Comparison of ENCODE assay signal across 26 cellular contexts in the genomic region with DNA sequence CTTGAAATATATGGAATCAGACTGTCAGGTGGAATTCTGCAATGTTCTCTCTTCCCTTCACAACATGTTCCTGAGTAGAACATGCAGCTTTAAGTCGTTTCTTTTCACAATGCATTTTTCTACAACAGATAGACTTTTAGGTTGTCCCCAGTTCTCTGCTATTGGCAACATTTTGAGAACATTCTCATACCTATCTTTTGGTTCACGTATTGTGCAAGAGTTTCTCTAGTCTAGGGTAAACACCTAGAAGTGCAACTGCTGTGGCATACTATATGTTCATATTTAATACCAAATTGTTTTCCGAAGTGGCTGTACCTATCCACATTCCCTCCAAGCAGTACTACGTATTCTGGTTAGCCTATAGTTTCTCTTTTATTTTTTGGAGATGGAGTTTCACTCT. TPM values are rescaled to one million over a fixed set of nuclear protein-coding genes. Genes with fewer than 3 reads are reported as not detected.
DNase-seq lines count a peak whose midpoint lies in the region; ATAC-seq, FAIRE-seq and TF ChIP-seq lines count a peak whose summit lies in the region.
"Had no signal": no experiment of that assay in that cellular context is flagged by ENCODE, and none has a peak within 500 bp of the region (broad histone marks: within the 10 kb centered on the region; RNA-seq: fewer than 3 reads in every experiment).

No MANE protein-coding gene starts in this region.

- no peak overlapping the region for H3K4me2 ChIP-seq in HepG2 (ENCODE audit: low read depth, low read length)

- H3K79me2 ChIP-seq in HepG2 (ENCODE audit: insufficient read depth, low read length): peaks cover 26% of the 10 kb centered on the region

- CTCF ChIA-PET in Caco-2 (lab: Charles Lee): no interaction called here
- CTCF ChIA-PET in Calu3 (lab: Charles Lee): interaction anchor here (1.5 kb wide), 1 partner anchor 51 kb away, joined by 22 read pairs; no protein-coding TSS in a partner anchor
- CTCF ChIA-PET in HepG2 (lab: Yijun Ruan, JAX; ENCODE audit: low intra/inter-chr PET ratio, low total read pairs): interaction anchor here (5.3 kb wide), 1 partner anchor 50 kb away, joined by 171 read pairs; no protein-coding TSS in a partner anchor
- CTCF ChIA-PET in GM10248 (lab: Yijun Ruan, JAX): interaction anchor here (1.2 to 7.7 kb wide), 7 partner anchors 7 to 51 kb away, joined by 3 to 61 read pairs (median 11); no protein-coding TSS in a partner anchor

- 96% methylated on average over 4 of the region's 4 CpGs for WGBS in HepG2 (ENCODE audit: low lambda C conversion rate)

- H3K4me1 ChIP-seq in Caco-2: no peaks in the 10 kb centered on the region
- H3K4me1 ChIP-seq in RWPE2 (ENCODE audit: insufficient read depth, poor library complexity, severe bottlenecking): peaks cover 29% of the 10 kb centered on the region
- H3K4me1 ChIP-seq in HepG2 (ENCODE audit: insufficient read depth, low read length): no peaks in the 10 kb centered on the region

- no peak overlapping the region for H3K4me3 Mint-ChIP-seq in Caco-2 (ENCODE audit: unreplicated experiment)
- no peak overlapping the region for H3K4me3 Mint-ChIP-seq in Calu3 (ENCODE audit: low read depth, unreplicated experiment)
- H3K4me3 Mint-ChIP-seq: CD4-positive, alpha-beta T cell; H9; HFFc6; IgD-negative memory B cell had no signal

- H3K27me3 ChIP-seq in Caco-2 (replicated peaks; ENCODE audit: control insufficient read depth, insufficient read depth, low read length): no peaks in the 10 kb centered on the region
- no peaks in the 10 kb centered on the region for H3K27me3 ChIP-seq in RWPE2 (ENCODE audit: insufficient read depth, poor library complexity, severe bottlenecking)
- no peaks in the 10 kb centered on the region for H3K27me3 ChIP-seq in HepG2 (ENCODE audit: control insufficient read depth in 1 of 2, insufficient read depth in 2 of 2, low read length in 2 of 2)
- H3K27me3 ChIP-seq: SJCRH30 had no signal

- 0 out of 2 replicates have a peak, but pooled peaks cover 8% of the 10 kb centered on the region for H4K20me1 ChIP-seq in HepG2 (ENCODE audit: insufficient read depth, low read length)

- TSS peak; percentile 22 for BruUV-seq in Caco-2 (replicated peaks; lab: Mats Ljungman, UMichigan)
- TSS peak; percentile 8 for BruUV-seq in Calu3 (replicated peaks; lab: Mats Ljungman, UMichigan)
- no TSS peak for BruUV-seq in HepG2 (replicated peaks; lab: Mats Ljungman, UMichigan)

- in situ Hi-C loops in HepG2 (cut with HindIII; ENCODE audit: extremely low pct_ligation_motif_present, low pct_unique_long_range_greater_than_20kb): no loop called here

- ATAC-seq in RWPE2 (ENCODE audit: low read depth): no peak
- ATAC-seq in HepG2: no peak
- ATAC-seq: Panc1 had no signal

- peak overlapping the region; percentile 100 for H3K27ac ChIP-seq in RWPE2 (ENCODE audit: poor library complexity, severe bottlenecking)
- H3K27ac ChIP-seq in HepG2 (ENCODE audit: extremely low read length, insufficient read depth, low read length): no peak overlapping the region
- H3K27ac ChIP-seq: GM23248, SJCRH30 had no signal

- no peak for FAIRE-seq in HepG2 (lab: Jason Lieb, UNC)
- FAIRE-seq: GM12891, HTR-8/SVneo had no signal

- peaks cover 11% of the 10 kb centered on the region for H3K36me3 Mint-ChIP-seq in Caco-2 (ENCODE audit: insufficient read depth, unreplicated experiment)
- peaks cover 4% of the 10 kb centered on the region for H3K36me3 Mint-ChIP-seq in Calu3 (ENCODE audit: insufficient read depth, unreplicated experiment)
- H3K36me3 Mint-ChIP-seq: IgD-negative memory B cell had no signal

- H2AFZ ChIP-seq in HepG2 (ENCODE audit: low read length): no peak overlapping the region
- H2AFZ ChIP-seq: GM23248 had no signal

- no peaks in the 10 kb centered on the region for H3K36me3 ChIP-seq in Caco-2 (ENCODE audit: control insufficient read depth, insufficient read depth, low read length)
- peaks cover 30% of the 10 kb centered on the region for H3K36me3 ChIP-seq in RWPE2 (ENCODE audit: low read depth)
- peaks cover 7 to 31% of the 10 kb centered on the region in 2 experiments for H3K36me3 ChIP-seq in HepG2 (replicated peaks in 1 of 2; ENCODE audit: control insufficient read depth in 1 of 2, insufficient read depth in 2 of 2, low read length in 2 of 2)

- H3K9me3 ChIP-seq in Caco-2 (no peaks in the 10 kb centered on the region), RWPE2 (ENCODE audit: severe bottlenecking) (no peaks in the 10 kb centered on the region), HepG2 (ENCODE audit: low read length) (no peaks in the 10 kb centered on the region)
- H3K9me3 ChIP-seq: SJCRH30 had no signal

- no peak for TF ChIP-seq POLR2A in HepG2 (IDR thresholded peaks at IDR 0.05; ENCODE audit: insufficient read depth in 1 of 2, low read depth in 2 of 2, low read length in 2 of 2)

- TF ChIP-seq CTCF in Caco-2 (IDR thresholded peaks at IDR 0.05; ENCODE audit: insufficient read depth in 1 of 2, low read depth in 1 of 2, low read length in 1 of 2, severe bottlenecking in 1 of 2, unreplicated experiment in 1 of 2) (no peak), Calu3 (IDR thresholded peaks at IDR 0.05; ENCODE audit: unreplicated experiment) (no peak), RWPE2 (IDR thresholded peaks at IDR 0.05; ENCODE audit: poor library complexity, severe bottlenecking) (no peak), HepG2 (CRISPR knock-in tag; IDR thresholded peaks at IDR 0.05) (no peak), GM10248 (IDR thresholded peaks at IDR 0.05; ENCODE audit: control extremely low read depth, extremely low read depth, low read depth, missing control alignments) (no peak)

- H3K27ac Mint-ChIP-seq in Caco-2 (ENCODE audit: unreplicated experiment) (no peak overlapping the region), Calu3 (ENCODE audit: unreplicated experiment) (no peak overlapping the region)
- H3K27ac Mint-ChIP-seq: H9, HFFc6 had no signal

- no peak for TF ChIP-seq RAD21 in HepG2 (CRISPR knock-in tag; IDR thresholded peaks at IDR 0.05)

- H3K4me1 Mint-ChIP-seq in Caco-2 (ENCODE audit: low read depth, unreplicated experiment): no peaks in the 10 kb centered on the region
- H3K4me1 Mint-ChIP-seq in Calu3 (ENCODE audit: low read depth, unreplicated experiment): peaks cover 16% of the 10 kb centered on the region

- DNase-seq in Caco-2 (no peak), Calu3 (no peak), RWPE2 (ENCODE audit: low spot score) (no peak), HepG2 (ENCODE audit: low spot score) (no peak), NCI-H1436 (lab: John Stamatoyannopoulos, UW) (no peak), GM10248 (ENCODE audit: extremely low spot score) (no peak), SK-N-DZ (ENCODE audit: low spot score) (no peak)
- DNase-seq in activated naive CD4-positive, alpha-beta T cell treated with anti-CD3 and anti-CD28 coated beads, Interleukin-2, amount 50 U/mL, for 16 hours: no peak
- DNase-seq: CD4-positive, alpha-beta T cell; COR-L47; DND-41; GM23248; H9; HFFc6; NCI-H1092 treated with DMSO at 0.1 percent for 48 hours; NCI-H146; NCI-H2029 treated with DMSO at 0.1 percent for 48 hours; NCI-H2171; NCI-H345; NCI-H524; NCI-H774; SJCRH30 had no signal

- intact Hi-C loops in Caco-2 (cut with micrococcal nuclease; ENCODE audit: unreplicated experiment) (no loop called here), Calu3 (cut with micrococcal nuclease; ENCODE audit: unreplicated experiment) (no loop called here), HepG2 (cut with micrococcal nuclease; ENCODE audit: unreplicated experiment) (no loop called here)

- H3K27me3 Mint-ChIP-seq in Caco-2 (ENCODE audit: insufficient read depth, unreplicated experiment) (no peaks in the 10 kb centered on the region), Calu3 (ENCODE audit: unreplicated experiment) (no peaks in the 10 kb centered on the region)
- H3K27me3 Mint-ChIP-seq: CD4-positive, alpha-beta T cell; IgD-negative memory B cell had no signal

- H3K9ac ChIP-seq in HepG2 (ENCODE audit: insufficient read depth, low read depth, low read length): no peak overlapping the region
- H3K9ac ChIP-seq: GM23248 had no signal

- no peak overlapping the region for H3K4me3 ChIP-seq in Caco-2 (ENCODE audit: low read depth, low read length)
- no peak overlapping the region for H3K4me3 ChIP-seq in RWPE2 (ENCODE audit: severe bottlenecking)
- no peak overlapping the region for H3K4me3 ChIP-seq in HepG2 (replicated peaks in 1 of 3; ENCODE audit: insufficient read depth in 1 of 3, low read depth in 2 of 3, low read length in 3 of 3)
- H3K4me3 ChIP-seq: GM23248, SJCRH30 had no signal

- H3K9me3 Mint-ChIP-seq in Caco-2 (ENCODE audit: unreplicated experiment) (no peaks in the 10 kb centered on the region), Calu3 (ENCODE audit: low read depth, unreplicated experiment) (no peaks in the 10 kb centered on the region)
- H3K9me3 Mint-ChIP-seq: CD4-positive, alpha-beta T cell; H9; HFFc6; IgD-negative memory B cell had no signal

- POLR2A ChIA-PET in Caco-2 (lab: Charles Lee): no interaction called here
- POLR2A ChIA-PET in HepG2 (lab: Yijun Ruan, JAX): no interaction called here
- POLR2A ChIA-PET in GM10248 (lab: Yijun Ruan, JAX): no interaction called here

- TF ChIP-seq EP300 in HepG2 (IDR thresholded peaks at IDR 0.05; ENCODE audit: low read depth in 2 of 2, low read length in 2 of 2): no peak
- TF ChIP-seq EP300 in HepG2 (CRISPR knock-in tag; IDR thresholded peaks at IDR 0.05; ENCODE audit: borderline replicate concordance): no peak

RNA-seq across cellular contexts. Expression of gene PPTC7, which starts 32.1 kb away (rescaled TPM):
- total RNA-seq in Caco-2 (2022): 18.2 and 19.0 TPM in 2 replicates
- 26.0 and 27.8 TPM in 2 replicates for total RNA-seq in Calu3 (2022)
- 4.8 and 8.5 TPM in 2 replicates for total RNA-seq in HepG2 (2016; rRNA removed; fragmentation: Illumina TruSeq; extraction: Trizol)
- total RNA-seq in HepG2 (2016; cell fraction: cytosol; rRNA removed; fragmentation: Illumina TruSeq; extraction: Trizol; ENCODE audit: low read depth): 1.6 and 1.9 TPM in 2 replicates
- total RNA-seq in HepG2 (2016; cell fraction: insoluble cytoplasmic fraction; rRNA removed; fragmentation: Illumina TruSeq; extraction: Trizol): 4.2 and 8.0 TPM in 2 replicates
- 6.4 and 7.5 TPM in 2 replicates for total RNA-seq in HepG2 (2016; cell fraction: membrane; rRNA removed; fragmentation: Illumina TruSeq; extraction: Trizol)
- total RNA-seq in HepG2 (2016; cell fraction: nucleus; rRNA removed; fragmentation: Illumina TruSeq; extraction: Trizol): 12.1 and 12.8 TPM in 2 replicates
- polyA plus RNA-seq in HepG2 (2011; rRNA removed): 10.6 and 12.3 TPM in 2 replicates
- polyA plus RNA-seq in HepG2 (2011; cell fraction: cytosol; rRNA removed): 5.4 and 8.1 TPM in 2 replicates
- polyA plus RNA-seq in HepG2 (2011; cell fraction: nucleus; rRNA removed): 6.7 and 6.8 TPM in 2 replicates
- polyA plus RNA-seq in HepG2 (2012): 10.9 and 11.6 TPM in 2 replicates
- 0.76 and 0.94 TPM in 2 replicates for polyA plus RNA-seq in HepG2 (2016; cell fraction: cytosol; fragmentation: Illumina TruSeq; extraction: Trizol; ENCODE audit: low read depth)
- 18.5 and 19.8 TPM in 2 replicates for polyA plus RNA-seq in HepG2 (2016; cell fraction: insoluble cytoplasmic fraction; fragmentation: Illumina TruSeq; extraction: Trizol; ENCODE audit: low read depth)
- polyA plus RNA-seq in HepG2 (2016; cell fraction: membrane; fragmentation: Illumina TruSeq; extraction: Trizol; ENCODE audit: low read depth): 5.2 and 6.2 TPM in 2 replicates
- 20.2 and 21.2 TPM in 2 replicates for polyA plus RNA-seq in HepG2 (2016; cell fraction: nucleus; fragmentation: Illumina TruSeq; extraction: Trizol; ENCODE audit: insufficient read depth, low read depth)
- 44.4 and 46.8 TPM in 2 replicates for polyA minus RNA-seq in HepG2 (2011; rRNA and poly(A)+ RNA removed; ENCODE audit: low replicate concordance)
- 10.9 and 11.6 TPM in 2 replicates for polyA minus RNA-seq in HepG2 (2011; cell fraction: cytosol; rRNA and poly(A)+ RNA removed)
- polyA minus RNA-seq in HepG2 (2011; cell fraction: nucleus; rRNA and poly(A)+ RNA removed): 23.0 and 23.1 TPM in 2 replicates
- polyA plus RNA-seq in SK-N-DZ (2014; cell fraction: cytosol; rRNA removed): 4.0 and 4.5 TPM in 2 replicates
- 3.6 and 8.1 TPM in 2 replicates for polyA plus RNA-seq in SK-N-DZ (2014; cell fraction: nucleus; rRNA removed)

RNA-seq across cellular contexts. Expression of gene RAD9B, which starts 48.9 kb away (rescaled TPM):
- 2.8 and 3.8 TPM in 2 replicates for total RNA-seq in Caco-2 (2022)
- 0.80 and 1.9 TPM in 2 replicates for total RNA-seq in Calu3 (2022)
- total RNA-seq in HepG2 (2016; rRNA removed; fragmentation: Illumina TruSeq; extraction: Trizol): 0.38 TPM in 2 replicates
- total RNA-seq in HepG2 (2016; cell fraction: cytosol; rRNA removed; fragmentation: Illumina TruSeq; extraction: Trizol; ENCODE audit: low read depth): 0.44 TPM in 1 of 2 replicates, not detected in the other
- total RNA-seq in HepG2 (2016; cell fraction: insoluble cytoplasmic fraction; rRNA removed; fragmentation: Illumina TruSeq; extraction: Trizol): 0.27 and 0.28 TPM in 2 replicates
- total RNA-seq in HepG2 (2016; cell fraction: membrane; rRNA removed; fragmentation: Illumina TruSeq; extraction: Trizol): 0.19 TPM in 1 of 2 replicates, not detected in the other
- total RNA-seq in HepG2 (2016; cell fraction: nucleus; rRNA removed; fragmentation: Illumina TruSeq; extraction: Trizol): not detected in 2 replicates
- 0.05 and 0.10 TPM in 2 replicates for polyA plus RNA-seq in HepG2 (2011; rRNA removed)
- polyA plus RNA-seq in HepG2 (2011; cell fraction: cytosol; rRNA removed): 0.03 and 0.04 TPM in 2 replicates
- polyA plus RNA-seq in HepG2 (2011; cell fraction: nucleus; rRNA removed): 0.09 TPM in 1 of 2 replicates, not detected in the other
- 0.12 and 0.27 TPM in 2 replicates for polyA plus RNA-seq in HepG2 (2012)
- polyA plus RNA-seq in HepG2 (2016; cell fraction: cytosol; fragmentation: Illumina TruSeq; extraction: Trizol; ENCODE audit: low read depth): 0.06 TPM in 1 of 2 replicates, not detected in the other
- polyA plus RNA-seq in HepG2 (2016; cell fraction: insoluble cytoplasmic fraction; fragmentation: Illumina TruSeq; extraction: Trizol; ENCODE audit: low read depth): 0.16 and 0.24 TPM in 2 replicates
- 0.07 and 0.17 TPM in 2 replicates for polyA plus RNA-seq in HepG2 (2016; cell fraction: membrane; fragmentation: Illumina TruSeq; extraction: Trizol; ENCODE audit: low read depth)
- polyA plus RNA-seq in HepG2 (2016; cell fraction: nucleus; fragmentation: Illumina TruSeq; extraction: Trizol; ENCODE audit: insufficient read depth, low read depth): 0.25 TPM in 1 of 2 replicates, not detected in the other
- polyA minus RNA-seq in HepG2 (2011; rRNA and poly(A)+ RNA removed; ENCODE audit: low replicate concordance): 0.37 TPM in 1 of 2 replicates, not detected in the other
- not detected in 2 replicates for polyA minus RNA-seq in HepG2 (2011; cell fraction: cytosol; rRNA and poly(A)+ RNA removed)
- 0.12 and 0.26 TPM in 2 replicates for polyA minus RNA-seq in HepG2 (2011; cell fraction: nucleus; rRNA and poly(A)+ RNA removed)
- polyA plus RNA-seq in SK-N-DZ (2014; cell fraction: cytosol; rRNA removed): 0.28 and 0.42 TPM in 2 replicates
- polyA plus RNA-seq in SK-N-DZ (2014; cell fraction: nucleus; rRNA removed): 0.05 and 0.19 TPM in 2 replicates
- total RNA-seq: H9 had no signal

RNA-seq across cellular contexts. Expression of gene VPS29, which starts 49.1 kb away (rescaled TPM):
- total RNA-seq in Caco-2 (2022) (127 and 132 TPM in 2 replicates), Calu3 (2022) (156 and 164 TPM in 2 replicates), HepG2 (2016; rRNA removed; fragmentation: Illumina TruSeq; extraction: Trizol) (107 and 161 TPM in 2 replicates)
- total RNA-seq in HepG2 (2016; cell fraction: cytosol; rRNA removed; fragmentation: Illumina TruSeq; extraction: Trizol; ENCODE audit: low read depth): 34.7 and 38.8 TPM in 2 replicates
- 112 and 168 TPM in 2 replicates for total RNA-seq in HepG2 (2016; cell fraction: insoluble cytoplasmic fraction; rRNA removed; fragmentation: Illumina TruSeq; extraction: Trizol)
- 44.9 and 45.0 TPM in 2 replicates for total RNA-seq in HepG2 (2016; cell fraction: membrane; rRNA removed; fragmentation: Illumina TruSeq; extraction: Trizol)
- total RNA-seq in HepG2 (2016; cell fraction: nucleus; rRNA removed; fragmentation: Illumina TruSeq; extraction: Trizol): 50.0 and 57.0 TPM in 2 replicates
- 100 and 114 TPM in 2 replicates for polyA plus RNA-seq in HepG2 (2011; rRNA removed)
- polyA plus RNA-seq in HepG2 (2011; cell fraction: cytosol; rRNA removed): 58.3 and 73.6 TPM in 2 replicates
- 45.3 and 65.3 TPM in 2 replicates for polyA plus RNA-seq in HepG2 (2011; cell fraction: nucleus; rRNA removed)
- 84.2 and 88.0 TPM in 2 replicates for polyA plus RNA-seq in HepG2 (2012)
- 49.4 and 58.6 TPM in 2 replicates for polyA plus RNA-seq in HepG2 (2016; cell fraction: cytosol; fragmentation: Illumina TruSeq; extraction: Trizol; ENCODE audit: low read depth)
- polyA plus RNA-seq in HepG2 (2016; cell fraction: insoluble cytoplasmic fraction; fragmentation: Illumina TruSeq; extraction: Trizol; ENCODE audit: low read depth): 175 and 205 TPM in 2 replicates
- 42.2 and 44.9 TPM in 2 replicates for polyA plus RNA-seq in HepG2 (2016; cell fraction: membrane; fragmentation: Illumina TruSeq; extraction: Trizol; ENCODE audit: low read depth)
- polyA plus RNA-seq in HepG2 (2016; cell fraction: nucleus; fragmentation: Illumina TruSeq; extraction: Trizol; ENCODE audit: insufficient read depth, low read depth): 141 and 142 TPM in 2 replicates
- 14.3 and 39.7 TPM in 2 replicates for polyA minus RNA-seq in HepG2 (2011; rRNA and poly(A)+ RNA removed; ENCODE audit: low replicate concordance)
- 17.8 and 23.5 TPM in 2 replicates for polyA minus RNA-seq in HepG2 (2011; cell fraction: cytosol; rRNA and poly(A)+ RNA removed)
- polyA minus RNA-seq in HepG2 (2011; cell fraction: nucleus; rRNA and poly(A)+ RNA removed): 38.6 and 50.0 TPM in 2 replicates
- polyA plus RNA-seq in SK-N-DZ (2014; cell fraction: cytosol; rRNA removed): 88.4 and 108 TPM in 2 replicates
- 138 and 199 TPM in 2 replicates for polyA plus RNA-seq in SK-N-DZ (2014; cell fraction: nucleus; rRNA removed)
